6 cellular contexts compared by ENCODE assay signal in the genomic region with DNA sequence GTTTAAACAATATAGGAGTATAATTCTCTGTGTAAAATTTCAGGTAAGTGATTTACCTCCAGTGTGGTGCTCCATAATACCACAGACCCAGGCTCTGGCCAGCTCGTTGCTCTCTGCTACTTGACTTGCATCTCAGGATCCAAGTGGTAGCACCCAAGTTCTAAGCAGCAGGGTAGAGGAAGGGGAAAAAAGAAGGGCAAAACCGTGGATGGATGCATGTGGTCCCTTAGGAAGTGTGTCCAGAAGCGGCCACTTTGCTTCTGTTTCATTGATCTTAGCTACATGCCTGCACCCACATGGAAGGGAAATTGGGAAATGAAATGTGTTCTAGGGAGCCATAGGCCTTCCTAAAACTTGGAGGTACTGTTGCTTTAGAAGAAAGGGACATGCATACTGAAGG. TPM values are rescaled to one million over a fixed set of nuclear protein-coding genes. Genes with fewer than 3 reads are reported as not detected.
"Had no signal": no experiment of that assay in that cellular context is flagged by ENCODE, and none has a peak within 500 bp of the region (broad histone marks: within the 10 kb centered on the region; RNA-seq: fewer than 3 reads in every experiment).

No MANE protein-coding gene starts in this region.

- DNase-seq: KBM-7, KG1 had no signal

- ATAC-seq: HepG2, K562 had no signal

- H3K27ac Mint-ChIP-seq: IgD-negative memory B cell had no signal

- H3K36me3 Mint-ChIP-seq: IgD-negative memory B cell had no signal

- H3K4me1 Mint-ChIP-seq: IgD-negative memory B cell had no signal

- H3K4me3 Mint-ChIP-seq: IgD-negative memory B cell had no signal

- H3K27ac ChIP-seq: HL-60 had no signal

- H3K4me3 ChIP-seq: K562 had no signal

RNA-seq across cellular contexts. Expression of gene HMGA2, which starts 48.6 kb away (rescaled TPM):
- polyA plus RNA-seq: IgD-negative memory B cell had no signal
